ENCODE assay signal across 16 cellular contexts in the genomic region with DNA sequence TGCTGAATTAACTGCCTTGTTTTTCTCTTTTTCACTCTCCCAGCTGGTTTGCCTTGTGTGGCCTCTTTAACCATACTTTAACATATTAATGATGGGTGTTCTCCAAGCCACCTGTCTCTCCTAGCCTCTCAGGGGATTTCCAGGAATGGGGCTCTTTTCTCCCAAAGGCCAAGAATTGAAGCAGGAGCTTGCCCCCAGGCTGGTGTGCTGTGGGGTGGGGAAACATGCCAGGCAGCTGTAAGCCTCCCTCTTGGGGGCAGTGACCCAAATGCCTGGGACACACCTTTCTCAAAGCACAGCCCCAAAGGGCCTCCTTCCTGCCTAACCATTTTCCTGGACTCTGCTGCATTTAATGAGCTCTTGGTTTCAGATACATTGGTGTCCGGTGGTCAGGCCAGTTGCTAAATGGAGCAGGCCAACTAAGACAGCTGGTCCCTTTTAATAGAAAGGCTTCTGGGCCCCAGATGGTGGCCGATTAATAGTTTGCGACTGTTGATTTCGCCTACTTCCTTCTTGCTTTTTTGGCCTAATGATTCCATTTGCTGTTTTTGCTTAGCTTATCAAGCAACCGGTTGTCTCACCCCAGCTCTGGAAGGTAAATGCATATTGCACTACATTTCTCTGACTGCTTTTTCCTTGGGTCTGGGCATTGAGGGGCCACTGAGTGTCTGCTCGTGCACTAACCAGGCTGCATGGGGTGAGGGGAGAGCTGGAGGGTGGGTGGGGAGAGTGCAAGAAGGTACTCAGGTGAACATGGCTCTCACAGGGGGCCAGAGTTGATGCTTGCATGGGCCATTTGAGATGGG. TPM values are rescaled to one million over a fixed set of nuclear protein-coding genes. Genes with fewer than 3 reads are reported as not detected.
DNase-seq lines count a peak whose midpoint lies in the region; ATAC-seq and TF ChIP-seq lines count a peak whose summit lies in the region.
"Had no signal": no experiment of that assay in that cellular context is flagged by ENCODE, and none has a peak within 500 bp of the region (broad histone marks: within the 10 kb centered on the region; RNA-seq: fewer than 3 reads in every experiment).

No MANE protein-coding gene starts in this region.

- H3K9me2 ChIP-seq in Karpas-422 (replicated peaks; ENCODE audit: insufficient read depth, low read length): no peaks in the 10 kb centered on the region

- intact Hi-C loops in right cardiac atrium (cut with DNase I): loop anchor here in 2 of 4 donors (10.0 kb wide), 2 partner anchors 168 to 228 kb away; a partner anchor contains a TSS

- in situ Hi-C loops in G401 (cut with HindIII; ENCODE audit: low sequenced_read_pairs): no loop called here

- H4K20me1 ChIP-seq in Karpas-422 (ENCODE audit: insufficient read depth, low read depth, low read length): no peaks in the 10 kb centered on the region

- H3K27me3 ChIP-seq in right cardiac atrium (ENCODE audit: control insufficient read depth, insufficient read depth) (no peaks in the 10 kb centered on the region), skeletal muscle tissue (ENCODE audit: control insufficient read depth in 3 of 3, insufficient read depth in 3 of 3, low read length in 3 of 3) (no peaks in the 10 kb centered on the region), Karpas-422 (ENCODE audit: low read length) (no peaks in the 10 kb centered on the region)
- H3K27me3 ChIP-seq: esophagus squamous epithelium had no signal

- H3K4me1 ChIP-seq in right cardiac atrium (ENCODE audit: control insufficient read depth, insufficient read depth, low read length): peaks cover 47% of the 10 kb centered on the region
- H3K4me1 ChIP-seq in skeletal muscle tissue (ENCODE audit: control insufficient read depth in 3 of 3, insufficient read depth in 3 of 3, low read length in 3 of 3): peaks cover 89 to 96% (median 93%) of the 10 kb centered on the region in 3 donors
- H3K4me1 ChIP-seq in Karpas-422 (ENCODE audit: low read length): no peaks in the 10 kb centered on the region

- WGBS in right cardiac atrium: 43% methylated on average over 6 of the region's 6 CpGs

- H3K9me3 ChIP-seq in right cardiac atrium (ENCODE audit: control insufficient read depth, low read length) (no peaks in the 10 kb centered on the region), skeletal muscle tissue (ENCODE audit: control insufficient read depth in 3 of 3, low read length in 3 of 3) (no peaks in the 10 kb centered on the region), Karpas-422 (ENCODE audit: low read length) (no peaks in the 10 kb centered on the region)
- H3K9me3 ChIP-seq: esophagus squamous epithelium, prostate gland had no signal

- no peak for TF ChIP-seq CTCF in GM10248 (IDR thresholded peaks at IDR 0.05; ENCODE audit: control extremely low read depth, extremely low read depth, low read depth, missing control alignments)

- H3K9ac ChIP-seq in skeletal muscle tissue (ENCODE audit: low read depth in 1 of 3, low read length in 3 of 3) (peak overlapping the region; percentile 52 to 100 (median 75)), Karpas-422 (ENCODE audit: low read length) (no peak overlapping the region)

- H3K36me3 ChIP-seq in skeletal muscle tissue (ENCODE audit: control insufficient read depth in 3 of 3, insufficient read depth in 3 of 3, low read length in 3 of 3): peaks cover 22 to 44% (median 32%) of the 10 kb centered on the region in 3 donors
- H3K36me3 ChIP-seq in Karpas-422 (ENCODE audit: insufficient read depth, low read length): no peaks in the 10 kb centered on the region
- H3K36me3 ChIP-seq: esophagus squamous epithelium, prostate gland had no signal

- DNase-seq in G401 (ENCODE audit: low spot score): peak; percentile 19
- peak; percentile 61 for DNase-seq in NCI-H524 treated with DMSO at 0.1 percent for 48 hours (lab: John Stamatoyannopoulos, UW)
- no peak for DNase-seq in right cardiac atrium
- no peak for DNase-seq in superior temporal gyrus (ENCODE audit: extremely low spot score)
- DNase-seq in GM10248 (ENCODE audit: extremely low spot score): no peak
- no peak for DNase-seq in Karpas-422
- DNase-seq: CD8-positive, alpha-beta memory T cell; esophagus squamous epithelium; head of caudate nucleus; NCI-H2029 treated with DMSO at 0.1 percent for 48 hours; NCI-H748 treated with DMSO at 0.1 percent for 48 hours; nephron progenitor cell; PC-3; stimulated activated naive B cell treated with anti-CD40 and anti-IgM and Interleukin-4, amounts not matched to agents 10 μg/mL and 1 μg/mL and 100 μg/mL, for 72 hours had no signal

- no peak overlapping the region for H3K4me2 ChIP-seq in Karpas-422 (ENCODE audit: low read depth, low read length, poor library complexity, severe bottlenecking)

- ATAC-seq in right cardiac atrium: no peak
- ATAC-seq: PC-3; stimulated activated naive B cell treated with anti-CD40 and anti-IgM and Interleukin-4, amounts not matched to agents 10 μg/mL and 1 μg/mL and 100 μg/mL, for 72 hours had no signal

- H2AFZ ChIP-seq in Karpas-422 (ENCODE audit: low read length): no peak overlapping the region

- POLR2A ChIA-PET in GM10248 (lab: Yijun Ruan, JAX): no interaction called here

- CTCF ChIA-PET in GM10248 (lab: Yijun Ruan, JAX): interaction anchor here (0.9 to 3.2 kb wide), 12 partner anchors 9 to 252 kb away, joined by 3 to 14 read pairs (median 4); no protein-coding TSS in a partner anchor

- H3K27ac ChIP-seq in right cardiac atrium (ENCODE audit: low read length) (peak overlapping the region; percentile 48), skeletal muscle tissue (ENCODE audit: low read depth, low read length) (peak overlapping the region; percentile 100), Karpas-422 (ENCODE audit: low read length) (no peak overlapping the region)
- H3K27ac ChIP-seq: prostate gland had no signal

- no peaks in the 10 kb centered on the region for H3K79me2 ChIP-seq in Karpas-422 (ENCODE audit: low read length)

- H3K4me3 ChIP-seq in right cardiac atrium (ENCODE audit: low read length) (no peak overlapping the region), skeletal muscle tissue (ENCODE audit: low read length in 3 of 3) (peak overlapping the region; percentile 50 to 65 (median 61)), Karpas-422 (ENCODE audit: low read length) (no peak overlapping the region)
- H3K4me3 ChIP-seq: esophagus squamous epithelium, prostate gland had no signal

RNA-seq across cellular contexts. Expression of a gene that starts 5.8 kb away (rescaled TPM):
- total RNA-seq in G401 (2014; rRNA removed; shearing (Covaris generic)): 0.06 and 0.20 TPM in 2 replicates
- 10 to 100 TPM; 72.1 to 95.2 (median 78.6) TPM for total RNA-seq in right cardiac atrium
- 65.8 TPM for polyA plus RNA-seq in right cardiac atrium
- total RNA-seq in skeletal muscle tissue: 33.4 TPM
- total RNA-seq in Karpas-422 (2014; rRNA removed; shearing (Covaris generic); ENCODE audit: low replicate concordance): under 0.01 and 0.07 TPM in 2 replicates

Comparison
In these comparisons a context has a peak if more than half of its experiments do, and no peak if none do; other contexts are left out.
1. DNase-seq: peak in G401 (single experiment) and NCI-H524 treated with DMSO at 0.1 percent for 48 hours (single experiment); none in right cardiac atrium (0 of 3), superior temporal gyrus (single experiment), GM10248 (single experiment) and Karpas-422 (single experiment).
2. H3K4me3 ChIP-seq: peak in skeletal muscle tissue (3 of 3); none in right cardiac atrium (single experiment) and Karpas-422 (single experiment).
3. RNA of a gene that starts 5.8 kb away (total RNA-seq): 72.1 to 95.2 TPM in right cardiac atrium and 33.4 TPM in skeletal muscle tissue (single experiment); 0.06 to 0.20 TPM in G401 and under 0.01 to 0.07 TPM in Karpas-422; every median in the first group is over 10 times any median in the second.